In genomic region chr2:36700311-36700710, GRCh38 we compare ENCODE assay signal across 26 cellular contexts. TPM values are rescaled to one million over a fixed set of nuclear protein-coding genes. Genes with fewer than 3 reads are reported as not detected.
"Had no signal": no experiment of that assay in that cellular context is flagged by ENCODE, and none has a peak within 500 bp of the region (broad histone marks: within the 10 kb centered on the region; RNA-seq: fewer than 3 reads in every experiment).

No MANE protein-coding gene starts in this region.

- H3K27ac ChIP-seq: RWPE1, SJCRH30 had no signal

- ATAC-seq: HepG2, Right ventricle myocardium inferior, SK-N-SH treated with all-trans-retinoic acid at 6 μM for 48 hours had no signal

- H3K4me3 ChIP-seq: MG63, SJCRH30 had no signal

- DNase-seq: IMR-90, Karpas-422, KG1, MG63, MV-4-11, NCI-H1048, NCI-H1105, NCI-H1417 treated with DMSO at 0.1 percent for 48 hours, NCI-H146, NCI-H1694 treated with DMSO at 0.1 percent for 48 hours, NCI-H1930, NCI-H2081, NCI-H2107, NCI-H226, NCI-H446, NCI-H510A, NCI-H524 treated with DMSO at 0.1 percent for 48 hours, NCI-H69, NCI-H774, SHP77 treated with DMSO at 0.1 percent for 48 hours, SJCRH30 had no signal

- H3K9me3 ChIP-seq: MG63, SJCRH30 had no signal

- H3K27me3 ChIP-seq: MG63, SJCRH30 had no signal

- H3K36me3 ChIP-seq: MG63, SJCRH30 had no signal

RNA-seq across cellular contexts. Expression of gene VIT, which starts 3.8 kb away (rescaled TPM):
- total RNA-seq: HepG2, HT-29 had no signal
- polyA plus RNA-seq: HepG2, IMR-90 had no signal
